21 cellular contexts compared by ENCODE assay signal in genomic region chr1:167333114-167333513, GRCh38.
"Had no signal": no experiment of that assay in that cellular context is flagged by ENCODE, and none has a peak within 500 bp of the region (broad histone marks: within the 10 kb centered on the region; RNA-seq: fewer than 3 reads in every experiment).

No MANE protein-coding gene starts in this region.

- H3K36me3 ChIP-seq: adrenal gland, pancreas, right lobe of liver had no signal

- H3K27ac Mint-ChIP-seq: activated naive CD4-positive, alpha-beta T cell treated with anti-CD3 and anti-CD28 coated beads, Interleukin-2, amount 50 U/mL, for 72 hours; naive thymus-derived CD4-positive, alpha-beta T cell had no signal

- H3K27me3 Mint-ChIP-seq: naive thymus-derived CD4-positive, alpha-beta T cell had no signal

- H3K9me3 ChIP-seq: adrenal gland, pancreas, right lobe of liver had no signal

- H3K27ac ChIP-seq: adrenal gland, esophagus muscularis mucosa, gastroesophageal sphincter, heart right ventricle, pancreas, right lobe of liver had no signal

- H3K4me3 Mint-ChIP-seq: activated T-cell treated with anti-CD3 and anti-CD28 coated beads, Interleukin-2, amount 50 U/mL, for 4 hours; naive thymus-derived CD4-positive, alpha-beta T cell had no signal

- FAIRE-seq: endothelial cell of umbilical vein, small intestine had no signal

- H3K4me3 ChIP-seq: adrenal gland, esophagus muscularis mucosa, gastroesophageal sphincter, heart right ventricle, pancreas, right lobe of liver had no signal

- DNase-seq: activated CD4-positive, alpha-beta T cell treated with anti-CD3 and anti-CD28 coated beads, Interleukin-2, amount 50 U/mL, for 1 hour; activated CD8-positive, alpha-beta memory T cell treated with anti-CD3 and anti-CD28 coated beads, Interleukin-2, amount 50 U/mL, for 4 hours; activated effector memory CD4-positive, alpha-beta T cell treated with anti-CD3 and anti-CD28 coated beads, Interleukin-2, amount 50 U/mL, for 16 hours; activated T-cell treated with anti-CD3 and anti-CD28 coated beads, Interleukin-2, amount 50 U/mL, for 4 hours; adrenal gland; dermis blood vessel endothelial cell; effector memory CD4-positive, alpha-beta T cell; heart right ventricle; kidney glomerular epithelial cell; left ventricle myocardium superior; naive thymus-derived CD4-positive, alpha-beta T cell; pancreas; right lobe of liver; small intestine; stimulated activated CD4-positive, alpha-beta T cell treated with anti-CD3 and anti-CD28 coated beads, Interleukin-15, amount 100 ng/mL, for 24 hours; stimulated activated CD4-positive, alpha-beta T cell treated with anti-CD3 and anti-CD28 coated beads, Interleukin-2, amount 100 ng/mL, for 48 hours had no signal

- ATAC-seq: activated CD4-positive, CD25-positive, alpha-beta regulatory T cell treated with anti-CD3 and anti-CD28 coated beads, Interleukin-2, amount 50 U/mL, for 24 hours; activated T-cell treated with anti-CD3 and anti-CD28 coated beads, Interleukin-2, amount 50 U/mL, for 4 hours; gastroesophageal sphincter; heart right ventricle; left ventricle myocardium superior; naive thymus-derived CD4-positive, alpha-beta T cell; pancreas had no signal

- H3K4me1 ChIP-seq: pancreas had no signal

- H3K27me3 ChIP-seq: adrenal gland, esophagus muscularis mucosa, gastroesophageal sphincter, heart right ventricle, pancreas, right lobe of liver had no signal
